10 cellular contexts compared by ENCODE assay signal in the genomic region with DNA sequence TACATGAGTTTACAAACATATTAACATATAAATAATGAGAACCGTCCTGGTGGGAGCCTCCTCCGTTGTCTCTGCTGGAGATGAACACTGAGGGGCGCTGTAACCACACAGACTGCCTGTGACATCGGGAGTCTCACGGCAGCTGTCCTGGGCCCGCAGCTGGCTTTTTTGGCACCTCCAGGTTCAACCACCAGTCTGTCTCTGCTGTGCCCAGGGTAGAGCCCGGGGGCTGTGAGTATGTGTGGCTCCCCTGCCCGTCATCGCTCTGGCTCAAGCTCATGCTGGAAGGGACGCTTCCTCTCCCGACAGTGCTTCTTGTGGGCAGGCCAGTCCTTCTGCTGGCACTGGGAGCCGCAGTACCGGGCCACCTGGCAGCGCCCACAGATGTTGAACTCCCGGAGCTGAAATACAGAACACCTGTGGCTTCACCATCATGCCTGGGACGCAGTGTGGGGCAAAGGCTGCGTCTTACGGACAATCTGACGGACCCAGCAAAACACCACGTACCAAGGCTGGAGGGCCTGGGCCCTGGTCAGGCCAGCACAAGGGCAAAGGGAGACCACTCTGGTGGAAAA. TPM values are rescaled to one million over a fixed set of nuclear protein-coding genes. Genes with fewer than 3 reads are reported as not detected.
DNase-seq lines count a peak whose midpoint lies in the region; ATAC-seq and TF ChIP-seq lines count a peak whose summit lies in the region.
"Had no signal": no experiment of that assay in that cellular context is flagged by ENCODE, and none has a peak within 500 bp of the region (broad histone marks: within the 10 kb centered on the region; RNA-seq: fewer than 3 reads in every experiment).

No MANE protein-coding gene starts in this region.

- H3K4me2 ChIP-seq in PC-3 (ENCODE audit: low read length): no peak overlapping the region

- DNase-seq in GM06990 (ENCODE audit: extremely low read depth, insufficient read length) (no peak), PC-3 (no peak), fibroblast of the aortic adventitia (ENCODE audit: low read depth) (no peak), lower leg skin (ENCODE audit: low spot score in 2 of 2) (no peak), CD1c-positive myeloid dendritic cell (ENCODE audit: extremely low spot score) (no peak)
- DNase-seq in activated T-cell treated with anti-CD3 and anti-CD28 coated beads, Interleukin-2, amount 50 U/mL, for 24 hours: no peak
- DNase-seq: esophagus squamous epithelium had no signal

- H3K79me2 ChIP-seq in PC-3 (ENCODE audit: low read length): peaks cover 13% of the 10 kb centered on the region

- TF ChIP-seq CTCF in 22Rv1 (IDR thresholded peaks at IDR 0.05) (peak; percentile 42), GM06990 (IDR thresholded peaks at IDR 0.05; ENCODE audit: insufficient read depth, low read length, poor library complexity, severe bottlenecking) (peak; percentile 9), PC-3 (conservative IDR thresholded peaks at IDR 0.05; ENCODE audit: low read depth, low read length) (peak; percentile 51), fibroblast of the aortic adventitia (IDR thresholded peaks at IDR 0.05; ENCODE audit: insufficient read depth, low read length) (peak; percentile 16), lower leg skin (IDR thresholded peaks at IDR 0.05) (no peak)

- H3F3A ChIP-seq in PC-3 (ENCODE audit: low read length, unreplicated experiment): no peaks in the 10 kb centered on the region

- H3K9me3 ChIP-seq in PC-3 (ENCODE audit: low read length): no peaks in the 10 kb centered on the region
- H3K9me3 ChIP-seq: esophagus squamous epithelium had no signal

- no peaks in the 10 kb centered on the region for H3K9me3 Mint-ChIP-seq in activated T-cell treated with anti-CD3 and anti-CD28 coated beads, Interleukin-2, amount 50 U/mL, for 24 hours
- H3K9me3 Mint-ChIP-seq: activated T-helper 1 cell treated with anti-CD3 and anti-CD28 coated beads, Interleukin-12 subunit alpha, Interleukin-12 subunit beta, Interleukin-2, Interleukin-4 antibody, amounts not matched to agents 30 ng/mL and 10 ng/mL and 1 ng/mL, durations not matched to agents 14 hours and 24 hours and 36 hours had no signal

- no peaks in the 10 kb centered on the region for H4K20me1 ChIP-seq in PC-3 (ENCODE audit: low read length)

- H3K27ac Mint-ChIP-seq in activated T-cell treated with anti-CD3 and anti-CD28 coated beads, Interleukin-2, amount 50 U/mL, for 24 hours: no peak overlapping the region
- H3K27ac Mint-ChIP-seq: activated T-helper 1 cell treated with anti-CD3 and anti-CD28 coated beads, Interleukin-12 subunit alpha, Interleukin-12 subunit beta, Interleukin-2, Interleukin-4 antibody, amounts not matched to agents 30 ng/mL and 10 ng/mL and 1 ng/mL, durations not matched to agents 14 hours and 24 hours and 36 hours had no signal

- H3K4me3 ChIP-seq in GM06990 (replicated peaks; ENCODE audit: low read depth, low read length) (no peak overlapping the region), PC-3 (ENCODE audit: low read length) (no peak overlapping the region), fibroblast of the aortic adventitia (ENCODE audit: low read depth, low read length) (no peak overlapping the region), lower leg skin (ENCODE audit: low read depth, poor library complexity, severe bottlenecking) (no peak overlapping the region)
- H3K4me3 ChIP-seq: esophagus squamous epithelium had no signal

- no peak overlapping the region for H2AFZ ChIP-seq in PC-3 (ENCODE audit: low read length)

- intact Hi-C loops in PC-3 (cut with micrococcal nuclease) (no loop called here), lower leg skin (cut with DNase I; ENCODE audit: low total_unique reads) (no loop called here)

- peaks cover 15% of the 10 kb centered on the region for H3K4me1 Mint-ChIP-seq in activated T-cell treated with anti-CD3 and anti-CD28 coated beads, Interleukin-2, amount 50 U/mL, for 24 hours (ENCODE audit: low read depth)

- H3K36me3 ChIP-seq in GM06990 (ENCODE audit: control insufficient read depth, insufficient read depth, low read length): peaks cover 20% of the 10 kb centered on the region
- no peaks in the 10 kb centered on the region; the same call in 1 of the 2 replicates for H3K36me3 ChIP-seq in PC-3 (ENCODE audit: low read depth, low read length)

- peaks cover 7% of the 10 kb centered on the region; the same call in 1 of the 2 replicates for H3K4me1 ChIP-seq in PC-3 (ENCODE audit: insufficient read depth, low read length)

- H3K36me3 Mint-ChIP-seq in activated T-cell treated with anti-CD3 and anti-CD28 coated beads, Interleukin-2, amount 50 U/mL, for 24 hours (ENCODE audit: low read depth): peaks cover 80% of the 10 kb centered on the region

- H3K4me3 Mint-ChIP-seq in activated T-cell treated with anti-CD3 and anti-CD28 coated beads, Interleukin-2, amount 50 U/mL, for 24 hours: no peak overlapping the region
- H3K4me3 Mint-ChIP-seq: activated T-helper 1 cell treated with anti-CD3 and anti-CD28 coated beads, Interleukin-12 subunit alpha, Interleukin-12 subunit beta, Interleukin-2, Interleukin-4 antibody, amounts not matched to agents 30 ng/mL and 10 ng/mL and 1 ng/mL, durations not matched to agents 14 hours and 24 hours and 36 hours had no signal

- H3K9ac ChIP-seq in PC-3 (ENCODE audit: low read length): no peak overlapping the region

- no peaks in the 10 kb centered on the region for H3K27me3 Mint-ChIP-seq in activated T-cell treated with anti-CD3 and anti-CD28 coated beads, Interleukin-2, amount 50 U/mL, for 24 hours

- no peak for ATAC-seq in PC-3
- no peak for ATAC-seq in GM19452 (IDR thresholded peaks at IDR 0.05; ENCODE audit: unreplicated experiment)

- CTCF ChIA-PET in PC-3 (lab: Charles Lee): no interaction called here

- H3K27me3 ChIP-seq in GM06990 (replicated peaks; ENCODE audit: control insufficient read depth, insufficient read depth, low read length): no peaks in the 10 kb centered on the region
- H3K27me3 ChIP-seq in PC-3 (ENCODE audit: low read length): no peaks in the 10 kb centered on the region
- H3K27me3 ChIP-seq: esophagus squamous epithelium had no signal

- POLR2A ChIA-PET in PC-3 (lab: Charles Lee; ENCODE audit: unreplicated experiment): no interaction called here

- no TSS peak for BruUV-seq in PC-3 (replicated peaks; lab: Mats Ljungman, UMichigan)

- TF ChIP-seq POLR2A in lower leg skin (IDR thresholded peaks at IDR 0.05): no peak

- WGBS in lower leg skin, 2 donors: 76 to 85% methylated on average over 20 of the region's 20 CpGs

- H3K9me2 ChIP-seq in PC-3 (replicated peaks; ENCODE audit: low read length): no peaks in the 10 kb centered on the region

- H3K27ac ChIP-seq in 22Rv1 (no peak overlapping the region), PC-3 (ENCODE audit: low read length) (no peak overlapping the region)
- H3K27ac ChIP-seq: esophagus squamous epithelium had no signal

RNA-seq across cellular contexts. Expression of a gene that starts 3.6 kb away (rescaled TPM):
- 35.1 and 40.9 TPM in 2 replicates for total RNA-seq in PC-3 (2014; rRNA removed)
- total RNA-seq in fibroblast of the aortic adventitia (ENCODE audit: low replicate concordance): 16.1 and 20.2 TPM in 2 replicates
- total RNA-seq in lower leg skin: 10 to 100 TPM; 27.5 to 46.0 (median 34.7) TPM

RNA-seq across cellular contexts. Expression of a gene that starts 7.9 kb away (rescaled TPM):
- total RNA-seq in PC-3 (2014; rRNA removed): 39.5 and 42.6 TPM in 2 replicates
- 5.1 and 15.5 TPM in 2 replicates for total RNA-seq in fibroblast of the aortic adventitia (ENCODE audit: low replicate concordance)
- total RNA-seq in lower leg skin: 10 to 100 TPM; 26.1 to 40.5 (median 38.1) TPM

RNA-seq across cellular contexts. Expression of a gene that starts 23.1 kb away (rescaled TPM):
- 77.5 and 78.0 TPM in 2 replicates for total RNA-seq in PC-3 (2014; rRNA removed)
- total RNA-seq in fibroblast of the aortic adventitia (ENCODE audit: low replicate concordance): 1.8 and 15.0 TPM in 2 replicates
- 100 to 1,000 TPM in 2 of 4 donors, 10 to 100 TPM in 2; 69.4 to 161 (median 91.9) TPM for total RNA-seq in lower leg skin

RNA-seq across cellular contexts. Expression of a gene that starts 30.7 kb away (rescaled TPM):
- 159 and 193 TPM in 2 replicates for total RNA-seq in PC-3 (2014; rRNA removed)
- total RNA-seq in fibroblast of the aortic adventitia (ENCODE audit: low replicate concordance): 27.7 and 81.1 TPM in 2 replicates
- total RNA-seq in lower leg skin: 10 to 100 TPM; 54.6 to 61.8 (median 58.5) TPM

RNA-seq across cellular contexts. Expression of a gene that starts 32.2 kb away (rescaled TPM):
- total RNA-seq in PC-3 (2014; rRNA removed) (0.77 and 0.81 TPM in 2 replicates), fibroblast of the aortic adventitia (ENCODE audit: low replicate concordance) (0.81 and 5.4 TPM in 2 replicates), lower leg skin (10 to 100 TPM; 24.1 to 44.3 (median 28.2) TPM)

Comparison
In these comparisons a context has a peak if more than half of its experiments do, and no peak if none do; other contexts are left out.
1. CTCF ChIP-seq: peak in 22Rv1 (single experiment), GM06990 (single experiment), PC-3 (single experiment) and fibroblast of the aortic adventitia (single experiment); none in lower leg skin (0 of 3).